20 cellular contexts compared by ENCODE assay signal in the genomic region with DNA sequence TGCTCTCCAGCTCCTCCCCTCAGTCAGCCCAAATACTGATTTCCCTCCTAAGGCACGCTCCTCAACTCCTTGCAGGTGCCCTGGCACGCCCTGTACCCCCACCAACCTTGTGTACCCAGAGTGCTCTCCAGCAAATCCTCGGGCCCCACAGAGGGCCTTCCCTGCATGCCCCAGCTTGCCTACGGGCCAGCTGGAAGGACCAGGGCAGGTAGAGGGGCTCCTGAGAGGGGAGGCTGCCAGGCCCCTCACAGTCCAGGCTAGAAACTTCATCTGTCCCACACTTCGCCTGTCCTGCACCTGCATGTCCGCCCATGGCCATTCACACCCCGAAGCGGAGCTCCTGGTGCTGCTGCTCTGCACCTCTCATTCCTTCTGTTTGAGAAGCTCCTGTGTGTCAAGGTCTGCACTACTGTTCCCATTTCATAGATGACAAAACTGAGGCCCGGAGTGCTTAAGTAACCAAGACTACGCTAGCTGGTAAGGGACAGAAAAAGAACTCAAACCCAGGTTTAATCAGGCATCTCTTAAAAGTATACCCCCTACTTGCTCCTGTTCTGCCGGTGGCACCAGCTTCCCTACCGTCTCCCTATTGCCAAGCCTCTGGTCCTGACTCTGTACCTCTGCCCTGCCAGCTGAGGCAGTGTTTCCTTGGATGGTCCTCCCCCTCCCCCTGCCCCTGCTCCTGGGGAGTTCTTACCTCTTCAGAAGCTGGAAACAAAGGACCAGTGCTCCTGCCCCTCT. TPM values are rescaled to one million over a fixed set of nuclear protein-coding genes. Genes with fewer than 3 reads are reported as not detected.
"Had no signal": no experiment of that assay in that cellular context is flagged by ENCODE, and none has a peak within 500 bp of the region (broad histone marks: within the 10 kb centered on the region; RNA-seq: fewer than 3 reads in every experiment).

No MANE protein-coding gene starts in this region.

- H3K27me3 Mint-ChIP-seq: activated CD4-positive, alpha-beta memory T cell treated with anti-CD3 and anti-CD28 coated beads, Interleukin-2, amount 10 ng/mL, durations not matched to agents 7 days and 5 days; brain; naive thymus-derived CD4-positive, alpha-beta T cell; progenitor cell of endocrine pancreas had no signal

- H3K9me3 ChIP-seq: esophagus squamous epithelium, tibial artery had no signal

- H3K4me3 ChIP-seq: esophagus squamous epithelium, tibial artery had no signal

- H3K9me3 Mint-ChIP-seq: activated CD4-positive, alpha-beta memory T cell treated with anti-CD3 and anti-CD28 coated beads, Interleukin-2, amount 10 ng/mL, durations not matched to agents 7 days and 5 days; brain; immature natural killer cell had no signal

- ATAC-seq: left colon; naive thymus-derived CD4-positive, alpha-beta T cell; sciatic nerve had no signal

- H3K4me1 ChIP-seq: esophagus squamous epithelium, tibial artery had no signal

- H3K4me1 Mint-ChIP-seq: activated CD4-positive, alpha-beta memory T cell treated with anti-CD3 and anti-CD28 coated beads, Interleukin-2, amount 10 ng/mL, durations not matched to agents 7 days and 5 days; naive thymus-derived CD4-positive, alpha-beta T cell had no signal

- H3K27ac ChIP-seq: esophagus squamous epithelium, tibial artery had no signal

- H3K27me3 ChIP-seq: esophagus squamous epithelium, tibial artery had no signal

- H3K27ac Mint-ChIP-seq: activated CD4-positive, alpha-beta memory T cell treated with anti-CD3 and anti-CD28 coated beads, Interleukin-2, amount 10 ng/mL, durations not matched to agents 7 days and 5 days; progenitor cell of endocrine pancreas had no signal

- DNase-seq: activated CD4-positive, alpha-beta memory T cell treated with anti-CD3 and anti-CD28 coated beads, Interleukin-2, amount 10 ng/mL, durations not matched to agents 7 days and 5 days; activated CD4-positive, alpha-beta T cell treated with anti-CD3 and anti-CD28 coated beads for 1 hour; activated CD8-positive, alpha-beta memory T cell treated with anti-CD3 and anti-CD28 coated beads, Interleukin-2, amount 50 U/mL, for 48 hours; activated naive CD4-positive, alpha-beta T cell; amniotic stem cell; dermis blood vessel endothelial cell; esophagus squamous epithelium; foreskin fibroblast; glutamatergic neuron; immature natural killer cell; left colon; naive thymus-derived CD4-positive, alpha-beta T cell; SIG-M5; tibial artery had no signal

- H3K4me3 Mint-ChIP-seq: activated CD4-positive, alpha-beta memory T cell treated with anti-CD3 and anti-CD28 coated beads, Interleukin-2, amount 10 ng/mL, durations not matched to agents 7 days and 5 days; brain; immature natural killer cell; naive thymus-derived CD4-positive, alpha-beta T cell had no signal

RNA-seq across cellular contexts. Expression of gene CFAP100, which starts 45.4 kb away (rescaled TPM):
- total RNA-seq: activated CD4-positive, alpha-beta memory T cell treated with anti-CD3 and anti-CD28 coated beads, Interleukin-2, amount 10 ng/mL, durations not matched to agents 7 days and 5 days; dermis blood vessel endothelial cell; esophagus squamous epithelium; left colon; lung microvascular endothelial cell; mononuclear cell; naive thymus-derived CD4-positive, alpha-beta T cell; T-helper 2 cell treated with Interferon-gamma antibody and Interleukin-4, amounts not matched to agents 100 ng/mL and 5 ng/mL, for 36 hours had no signal
- polyA plus RNA-seq: immature natural killer cell; naive thymus-derived CD4-positive, alpha-beta T cell had no signal
